In genomic region chr7:22582860-22583640, GRCh38 we compare ENCODE assay signal across 10 cellular contexts.
A peak's percentile ranks its signal among the peaks of the same experiment; 100 is the strongest.
DNase-seq lines count a peak whose midpoint lies in the region; ATAC-seq, FAIRE-seq and TF ChIP-seq lines count a peak whose summit lies in the region.
"Had no signal": no experiment of that assay in that cellular context is flagged by ENCODE, and none has a peak within 500 bp of the region (broad histone marks: within the 10 kb centered on the region; RNA-seq: fewer than 3 reads in every experiment).

No MANE protein-coding gene starts in this region.

- in situ Hi-C loops in SK-MEL-5 (cut with HindIII; ENCODE audit: low pct_unique_long_range_greater_than_20kb, low sequenced_read_pairs), result loop anchor here (10.0 kb wide), 1 partner anchor 152 kb away; no protein-coding TSS in a partner anchor

- H3K4me3 ChIP-seq in foreskin fibroblast (ENCODE audit: low read depth in 1 of 2, low read length in 2 of 2) (no peak overlapping the region), psoas muscle (no peak overlapping the region)
- H3K4me3 ChIP-seq: ascending aorta had no signal

- H3K9me3 ChIP-seq in psoas muscle, result no peaks in the 10 kb centered on the region
- H3K9me3 ChIP-seq: ascending aorta had no signal

- no peaks in the 10 kb centered on the region for H3K27me3 ChIP-seq in psoas muscle (ENCODE audit: insufficient read depth in 3 of 3, low read length in 2 of 3)
- H3K27me3 ChIP-seq: ascending aorta had no signal

- no peak for TF ChIP-seq CTCF in foreskin fibroblast (IDR thresholded peaks at IDR 0.05; ENCODE audit: low read depth, low read length)
- no peak for TF ChIP-seq CTCF in psoas muscle (IDR thresholded peaks at IDR 0.05)

- intact Hi-C loops in psoas muscle (cut with DNase I), result no loop called here

- TF ChIP-seq POLR2A in H54 (IDR thresholded peaks at IDR 0.05; ENCODE audit: low read depth, low read length), result no peak

- peak overlapping the region; percentile 10 for H3K27ac ChIP-seq in psoas muscle

- peaks cover 34% of the 10 kb centered on the region for H3K4me1 ChIP-seq in psoas muscle

- WGBS in psoas muscle, 3 donors, result 57 to 66% (median 61%) methylated on average over 7 of the region's 7 CpGs

- peak; percentile 94 for FAIRE-seq in H54 (lab: Jason Lieb, UNC)

- H3K36me3 ChIP-seq in psoas muscle (ENCODE audit: insufficient read depth in 1 of 2, low read depth in 1 of 2), result no peaks in the 10 kb centered on the region
- H3K36me3 ChIP-seq: ascending aorta had no signal

- peak; percentile 78 for DNase-seq in H54 (ENCODE audit: insufficient read length, low spot score)
- peak; percentile 55 for DNase-seq in SK-MEL-5 (ENCODE audit: low read depth, low spot score)
- peak; percentile 86 to 91 for DNase-seq in foreskin fibroblast
- DNase-seq in psoas muscle, result no peak
- no peak for DNase-seq in NCI-H2196 treated with DMSO at 0.1 percent for 48 hours (lab: John Stamatoyannopoulos, UW; ENCODE audit: unreplicated experiment)
- DNase-seq: NCI-H146 had no signal

- ATAC-seq in psoas muscle, result peak; percentile 53 to 75 (median 67)
- ATAC-seq in HG03439 (IDR thresholded peaks at IDR 0.05; ENCODE audit: unreplicated experiment), result no peak
- ATAC-seq in GM19463 (IDR thresholded peaks at IDR 0.05; ENCODE audit: unreplicated experiment), result no peak
- ATAC-seq in GM19035 (IDR thresholded peaks at IDR 0.05; ENCODE audit: unreplicated experiment), result no peak

Comparison
In these comparisons a context has a peak if more than half of its experiments do, and no peak if none do; other contexts are left out.
1. DNase-seq: peak in H54 (single experiment), SK-MEL-5 (single experiment) and foreskin fibroblast (2 of 2); none in psoas muscle (0 of 2) and NCI-H2196 treated with DMSO at 0.1 percent for 48 hours (single experiment).
2. ATAC-seq: peak in psoas muscle (4 of 4); none in HG03439 (single experiment), GM19463 (single experiment) and GM19035 (single experiment).